Comparison of ENCODE assay signal across 13 cellular contexts in genomic region chr5:31470608-31471007, GRCh38.
DNase-seq lines count a peak whose midpoint lies in the region; ATAC-seq and TF ChIP-seq lines count a peak whose summit lies in the region.
"Had no signal": no experiment of that assay in that cellular context is flagged by ENCODE, and none has a peak within 500 bp of the region (broad histone marks: within the 10 kb centered on the region; RNA-seq: fewer than 3 reads in every experiment).

No MANE protein-coding gene starts in this region.

- ATAC-seq in GM19455 (IDR thresholded peaks at IDR 0.05; ENCODE audit: unreplicated experiment) (no peak), GM21529 (IDR thresholded peaks at IDR 0.05; ENCODE audit: unreplicated experiment) (no peak), HG03521 (IDR thresholded peaks at IDR 0.05; ENCODE audit: unreplicated experiment) (no peak)
- ATAC-seq: Panc1 had no signal

- no peak overlapping the region for H3K4me3 ChIP-seq in foreskin fibroblast (ENCODE audit: low read depth in 1 of 2, low read length in 2 of 2)

- DNase-seq in GM03348 (ENCODE audit: low spot score) (peak; percentile 75), OCI-M1 (lab: John Stamatoyannopoulos, UW) (peak; percentile 87), foreskin fibroblast (peak; percentile 47 to 83), renal cortical epithelial cell (ENCODE audit: low read depth) (peak; percentile 32), nucleus accumbens (lab: John Stamatoyannopoulos, UW) (no peak)
- DNase-seq: activated CD4-positive, alpha-beta T cell treated with anti-CD3 and anti-CD28 coated beads for 1 hour; activated gamma-delta T cell treated with Interleukin-2 at 50 U/mL for 16 hours; DMS79 treated with DMSO at 0.1 percent for 48 hours; NCI-H2107 had no signal

- no peak for TF ChIP-seq CTCF in foreskin fibroblast (IDR thresholded peaks at IDR 0.05; ENCODE audit: low read depth, low read length)

Comparison
In these comparisons a context has a peak if more than half of its experiments do, and no peak if none do; other contexts are left out.
1. DNase-seq: peak in GM03348 (single experiment), OCI-M1 (single experiment), foreskin fibroblast (2 of 2) and renal cortical epithelial cell (single experiment); none in nucleus accumbens (0 of 56).